In genomic region chr10:114388275-114388674, GRCh38 we compare ENCODE assay signal across 10 cellular contexts. TPM values are rescaled to one million over a fixed set of nuclear protein-coding genes. Genes with fewer than 3 reads are reported as not detected.
DNase-seq lines count a peak whose midpoint lies in the region; ATAC-seq, FAIRE-seq and TF ChIP-seq lines count a peak whose summit lies in the region.
"Had no signal": no experiment of that assay in that cellular context is flagged by ENCODE, and none has a peak within 500 bp of the region (broad histone marks: within the 10 kb centered on the region; RNA-seq: fewer than 3 reads in every experiment).

No MANE protein-coding gene starts in this region.

- peak overlapping the region; percentile 63 for H3K27ac Mint-ChIP-seq in activated CD8-positive, alpha-beta T cell treated with anti-CD3 and anti-CD28 coated beads for 36 hours

- H3K36me3 Mint-ChIP-seq in activated CD8-positive, alpha-beta T cell treated with anti-CD3 and anti-CD28 coated beads for 36 hours (ENCODE audit: low read depth) = no peaks in the 10 kb centered on the region

- H3K4me3 ChIP-seq in A549 (no peak overlapping the region), lower leg skin (ENCODE audit: low read depth, poor library complexity, severe bottlenecking) (no peak overlapping the region), esophagus muscularis mucosa (no peak overlapping the region)
- H3K4me3 ChIP-seq: K562, testis had no signal

- no peak for DNase-seq in A549 (ENCODE audit: low read depth in 1 of 2, low spot score in 1 of 2)
- DNase-seq in activated CD8-positive, alpha-beta T cell treated with anti-CD3 and anti-CD28 coated beads for 36 hours = peak; percentile 58
- no peak for DNase-seq in lower leg skin (ENCODE audit: low spot score in 2 of 2)
- no peak for DNase-seq in MV-4-11 (lab: John Stamatoyannopoulos, UW)
- no peak for DNase-seq in esophagus muscularis mucosa (ENCODE audit: extremely low spot score)
- no peak for DNase-seq in putamen (ENCODE audit: low spot score)
- DNase-seq: testis had no signal

- H3K27me3 Mint-ChIP-seq in activated CD8-positive, alpha-beta T cell treated with anti-CD3 and anti-CD28 coated beads for 36 hours = peaks cover 8% of the 10 kb centered on the region

- intact Hi-C loops in activated CD8-positive, alpha-beta T cell treated with anti-CD3 and anti-CD28 coated beads for 36 hours (cut with micrococcal nuclease) = no loop called here
- intact Hi-C loops in lower leg skin (cut with DNase I; ENCODE audit: low total_unique reads) = no loop called here
- intact Hi-C loops in esophagus muscularis mucosa (cut with DNase I) = no loop called here

- CTCF ChIA-PET in A549 (lab: Yijun Ruan, JAX) = interaction anchor here (1.0 to 7.8 kb wide), 8 partner anchors 13 to 97 kb away, joined by 3 to 43 read pairs (median 4); partner anchors contain the start of gene AFAP1L2
- CTCF ChIA-PET in activated CD8-positive, alpha-beta T cell treated with anti-CD3 and anti-CD28 coated beads for 36 hours (lab: Charles Lee) = interaction anchor here (1.1 to 3.6 kb wide), 3 partner anchors 15 to 84 kb away, joined by 3 to 16 read pairs (median 6); no protein-coding TSS in a partner anchor

- TF ChIP-seq RAD21 in A549 (conservative IDR thresholded peaks at IDR 0.05 in 1 of 2, IDR thresholded peaks at IDR 0.05 in 1 of 2) = no peak

- no peak for TF ChIP-seq EP300 in A549 (IDR thresholded peaks at IDR 0.05)
- no peak for TF ChIP-seq EP300 in esophagus muscularis mucosa (IDR thresholded peaks at IDR 0.05)

- POLR2A ChIA-PET in A549 (lab: Yijun Ruan, JAX) = no interaction called here
- POLR2A ChIA-PET in activated CD8-positive, alpha-beta T cell treated with anti-CD3 and anti-CD28 coated beads for 36 hours (lab: Charles Lee) = no interaction called here

- no peak for TF ChIP-seq CTCF in A549 (IDR thresholded peaks at IDR 0.05)
- TF ChIP-seq CTCF in activated CD8-positive, alpha-beta T cell treated with anti-CD3 and anti-CD28 coated beads for 36 hours (IDR thresholded peaks at IDR 0.05) = no peak
- no peak for TF ChIP-seq CTCF in lower leg skin (IDR thresholded peaks at IDR 0.05)
- TF ChIP-seq CTCF in esophagus muscularis mucosa (IDR thresholded peaks at IDR 0.05) = no peak

- peaks cover 53% of the 10 kb centered on the region for H3K4me1 ChIP-seq in A549
- H3K4me1 ChIP-seq in esophagus muscularis mucosa = peaks cover 20 to 74% (median 65%) of the 10 kb centered on the region in 4 donors
- H3K4me1 ChIP-seq: testis had no signal

- no peak for FAIRE-seq in A549 (lab: Jason Lieb, UNC)
- FAIRE-seq: K562 had no signal

- H3K4me2 ChIP-seq in A549 = peak overlapping the region; percentile 57

- H3K9me3 Mint-ChIP-seq in activated CD8-positive, alpha-beta T cell treated with anti-CD3 and anti-CD28 coated beads for 36 hours = peaks cover 1% of the 10 kb centered on the region

- H3K27me3 ChIP-seq in esophagus muscularis mucosa = no peaks in the 10 kb centered on the region
- H3K27me3 ChIP-seq: testis had no signal

- 45% methylated on average over 3 of the region's 3 CpGs for WGBS in A549 (ENCODE audit: missing lambda C conversion rate)
- WGBS in lower leg skin, 2 donors = 51 to 68% methylated on average over 3 of the region's 3 CpGs
- 61% methylated on average over 3 of the region's 3 CpGs for WGBS in esophagus muscularis mucosa

- H3K36me3 ChIP-seq in esophagus muscularis mucosa = peaks cover 0 to 3% (median 0%) of the 10 kb centered on the region in 4 donors

- H3K4me1 Mint-ChIP-seq in activated CD8-positive, alpha-beta T cell treated with anti-CD3 and anti-CD28 coated beads for 36 hours (ENCODE audit: low read depth) = peaks cover 22% of the 10 kb centered on the region

- TF ChIP-seq POLR2A in A549 (IDR thresholded peaks at IDR 0.05; ENCODE audit: low read length) = no peak
- TF ChIP-seq POLR2A in lower leg skin (IDR thresholded peaks at IDR 0.05) = no peak
- no peak for TF ChIP-seq POLR2A in esophagus muscularis mucosa (IDR thresholded peaks at IDR 0.05; ENCODE audit: low read depth)

- no peak for ATAC-seq in A549
- ATAC-seq in GM19023 (IDR thresholded peaks at IDR 0.05; ENCODE audit: unreplicated experiment) = peak; percentile 67
- ATAC-seq in HG03095 (IDR thresholded peaks at IDR 0.05; ENCODE audit: unreplicated experiment) = peak; percentile 60
- peak; percentile 91 for ATAC-seq in activated CD8-positive, alpha-beta T cell treated with anti-CD3 and anti-CD28 coated beads for 36 hours
- ATAC-seq: K562 had no signal

- no peak overlapping the region for H3K4me3 Mint-ChIP-seq in activated CD8-positive, alpha-beta T cell treated with anti-CD3 and anti-CD28 coated beads for 36 hours

- H3K9me3 ChIP-seq in A549 (no peaks in the 10 kb centered on the region), esophagus muscularis mucosa (no peaks in the 10 kb centered on the region)
- H3K9me3 ChIP-seq: testis had no signal

- H3K27ac ChIP-seq in A549 (peak overlapping the region; percentile 39 to 75; a peak in 4 of 6 replicates), esophagus muscularis mucosa (replicated peaks in 1 of 4) (no peak overlapping the region)
- H3K27ac ChIP-seq: testis had no signal

TF ChIP-seq in A549, 52 proteins besides CTCF, POLR2A, EP300 and RAD21:
- TF ChIP-seq FOXS1 (CRISPR knock-in tag; IDR thresholded peaks at IDR 0.05) (no peak), HDAC2 (IDR thresholded peaks at IDR 0.05) (no peak), HOXA7 (CRISPR knock-in tag; IDR thresholded peaks at IDR 0.05) (no peak), FOSB (CRISPR knock-in tag; IDR thresholded peaks at IDR 0.05) (no peak), CHD4 (IDR thresholded peaks at IDR 0.05; ENCODE audit: borderline replicate concordance) (no peak), PHF8 (IDR thresholded peaks at IDR 0.05; ENCODE audit: borderline replicate concordance, low read depth) (no peak), RFX5 (IDR thresholded peaks at IDR 0.05) (no peak), RCOR1 (IDR thresholded peaks at IDR 0.05; ENCODE audit: low read depth, low read length) (no peak), ZFP36 (IDR thresholded peaks at IDR 0.05; ENCODE audit: borderline replicate concordance, partially characterized antibody) (no peak), SMC3 (IDR thresholded peaks at IDR 0.05) (no peak), POLR2AphosphoS2 (conservative IDR thresholded peaks at IDR 0.05; ENCODE audit: low read length) (no peak)

RNA-seq across cellular contexts. Expression of gene AFAP1L2, which starts 16.0 kb away (rescaled TPM):
- 17.6 and 19.6 TPM in 2 replicates for polyA plus RNA-seq in A549 (2011; rRNA removed)
- 23.2 and 26.7 TPM in 2 replicates for polyA plus RNA-seq in A549 (2012; cell fraction: cytosol; rRNA removed)
- polyA plus RNA-seq in A549 (2012; cell fraction: nucleus; rRNA removed) = 44.4 and 49.3 TPM in 2 replicates
- 26.6 to 35.0 TPM (median 27.3 TPM) in 3 replicates for polyA plus RNA-seq in A549 (2017; fragmentation: RNase III; extraction: RNeasy Plus Mini Kit Qiagen cat#74134 plus additional on column Dnase treatment)
- polyA minus RNA-seq in A549 (2011; rRNA and poly(A)+ RNA removed) = 27.3 and 28.7 TPM in 2 replicates
- 1 to 10 TPM; 4.9 to 6.3 TPM for total RNA-seq in activated CD8-positive, alpha-beta T cell treated with anti-CD3 and anti-CD28 coated beads for 36 hours
- total RNA-seq in lower leg skin = 10 to 100 TPM; 10.9 to 19.4 (median 14.3) TPM
- total RNA-seq in esophagus muscularis mucosa = 10 to 100 TPM; 18.5 to 23.2 (median 19.9) TPM
- polyA plus RNA-seq: K562 had no signal

Comparison
In these comparisons a context has a peak if more than half of its experiments do, and no peak if none do; other contexts are left out.
1. ATAC-seq: peak in GM19023 (single experiment), HG03095 (single experiment) and activated CD8-positive, alpha-beta T cell treated with anti-CD3 and anti-CD28 coated beads for 36 hours (single experiment); none in A549 (0 of 2).
2. H3K27ac ChIP-seq: peak in A549 (2 of 2); none in esophagus muscularis mucosa (0 of 4).